ENCODE assay signal across 8 cellular contexts in the genomic region with DNA sequence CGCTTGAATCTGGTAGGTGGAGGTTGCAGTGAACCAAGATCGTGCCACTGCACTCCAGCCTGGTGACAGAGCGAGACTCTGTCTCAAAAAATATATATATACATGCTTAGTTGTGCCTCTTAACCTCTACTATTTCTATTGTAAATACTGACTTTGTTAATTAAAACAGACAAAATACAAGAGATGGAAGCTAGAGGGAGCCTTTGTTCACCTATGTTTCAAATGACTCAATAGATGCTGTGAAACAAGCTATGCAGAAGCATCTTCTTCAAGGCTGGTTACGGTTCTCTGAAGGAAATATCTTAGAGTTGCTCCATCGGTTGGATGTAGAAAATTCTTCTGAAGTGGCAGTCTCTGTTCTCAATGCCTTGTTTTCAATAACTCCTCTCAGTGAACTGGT. TPM values are rescaled to one million over a fixed set of nuclear protein-coding genes. Genes with fewer than 3 reads are reported as not detected.
DNase-seq lines count a peak whose midpoint lies in the region; ATAC-seq, FAIRE-seq and TF ChIP-seq lines count a peak whose summit lies in the region.
"Had no signal": no experiment of that assay in that cellular context is flagged by ENCODE, and none has a peak within 500 bp of the region (broad histone marks: within the 10 kb centered on the region; RNA-seq: fewer than 3 reads in every experiment).

No MANE protein-coding gene starts in this region.

- H3K4me1 ChIP-seq in H1 (replicated peaks in 1 of 4; ENCODE audit: control insufficient read depth in 3 of 4, insufficient read depth in 4 of 4, low read length in 3 of 4): no peaks in the 10 kb centered on the region

- ATAC-seq in GM19452 (IDR thresholded peaks at IDR 0.05; ENCODE audit: unreplicated experiment) (peak; percentile 75), HG03442 (IDR thresholded peaks at IDR 0.05; ENCODE audit: unreplicated experiment) (peak; percentile 86)
- peak; percentile 73 to 77 for ATAC-seq in naive thymus-derived CD8-positive, alpha-beta T cell

- no peak overlapping the region for H3K56ac ChIP-seq in H1 (replicated peaks; ENCODE audit: insufficient read length, low read depth, low read length)

- no peak overlapping the region for H2BK12ac ChIP-seq in H1 (ENCODE audit: low read depth, low read length)

- no peak overlapping the region for H3K14ac ChIP-seq in H1 (ENCODE audit: insufficient read length)

- no peaks in the 10 kb centered on the region for H3K27me3 ChIP-seq in H1 (replicated peaks in 1 of 4; ENCODE audit: control insufficient read depth in 3 of 4, extremely low read depth in 1 of 4, insufficient read depth in 3 of 4, low read length in 3 of 4)

- H3K4ac ChIP-seq in H1 (replicated peaks; ENCODE audit: insufficient read length, low read depth, low read length): no peak overlapping the region

- POLR2A ChIA-PET in RWPE1 (lab: Yijun Ruan, JAX; ENCODE audit: low non-redundant PET) (interaction anchor here (0.7 kb wide), 1 partner anchor 15 kb away, joined by 3 read pairs; no protein-coding TSS in a partner anchor), H1 (lab: Charles Lee; ENCODE audit: partially characterized antibody) (interaction anchor here (0.8 to 1.2 kb wide), 5 partner anchors 8 to 35 kb away, joined by 3 to 5 read pairs (median 4); no protein-coding TSS in a partner anchor)
- POLR2A ChIA-PET in naive thymus-derived CD8-positive, alpha-beta T cell (lab: Charles Lee): no interaction called here

- peaks cover 0 to 1% of the 10 kb centered on the region in 2 experiments for H4K20me1 ChIP-seq in H1 (replicated peaks in 1 of 2; ENCODE audit: control insufficient read depth in 1 of 2, insufficient read depth in 2 of 2, low read length in 2 of 2)

- H3K79me1 ChIP-seq in H1 (ENCODE audit: low read depth, low read length): no peaks in the 10 kb centered on the region

- H2BK5ac ChIP-seq in H1 (ENCODE audit: low read depth, low read length): no peak overlapping the region

- 90% methylated on average over 5 of the region's 5 CpGs; no CpG with 5 or more reads in 1 of the 2 experiments for WGBS in H1 (ENCODE audit: extremely low coverage in 1 of 2, insufficient coverage in 1 of 2, insufficient read length in 1 of 2, insufficient replicate concordance in 2 of 2, low coverage in 1 of 2, low lambda C conversion rate in 2 of 2, missing lambda C conversion rate in 1 of 2), 2 experiments

- no peaks in the 10 kb centered on the region for H3K9me3 Mint-ChIP-seq in naive thymus-derived CD8-positive, alpha-beta T cell
- H3K9me3 Mint-ChIP-seq: activated naive CD4-positive, alpha-beta T cell treated with anti-CD3 and anti-CD28 coated beads, Interleukin-2, amount 50 U/mL, for 24 hours had no signal

- no peak overlapping the region for H2BK120ac ChIP-seq in H1 (replicated peaks; ENCODE audit: low read depth, low read length)

- no peak overlapping the region for H3K18ac ChIP-seq in H1 (ENCODE audit: extremely low read depth, low read length)

- H3K9me3 ChIP-seq in H1 (ENCODE audit: insufficient read depth in 2 of 2, low read depth in 1 of 2, low read length in 1 of 2): no peaks in the 10 kb centered on the region

- CTCF ChIA-PET in RWPE1 (lab: Yijun Ruan, JAX) (interaction anchor here (0.6 to 1.0 kb wide), 5 partner anchors 54 to 550 kb away, joined by 3 to 5 read pairs (median 3); no protein-coding TSS in a partner anchor), H1 (lab: Charles Lee; ENCODE audit: partially characterized antibody) (interaction anchor here (0.9 to 2.2 kb wide), 23 partner anchors 9 to 777 kb away, joined by 3 to 12 read pairs (median 5); no protein-coding TSS in a partner anchor)

- DNase-seq in RWPE1 (ENCODE audit: low spot score): peak; percentile 4
- DNase-seq in H1 (ENCODE audit: low read depth in 1 of 2, low spot score in 2 of 2): no peak
- peak in 3 of 10 donors; percentile 40 to 50 (median 50) for DNase-seq in naive thymus-derived CD8-positive, alpha-beta T cell
- no peak for DNase-seq in islet precursor cell

- TF ChIP-seq RAD21 in H1 (IDR thresholded peaks at IDR 0.05 in 1 of 2, conservative IDR thresholded peaks at IDR 0.05 in 1 of 2; ENCODE audit: low read depth in 2 of 2, low read length in 2 of 2): peak; percentile 41 to 43

- H3K4me2 ChIP-seq in H1 (ENCODE audit: insufficient read depth in 1 of 2, low read depth in 2 of 2, low read length in 2 of 2): no peak overlapping the region

- peak; percentile 54 for TF ChIP-seq CTCF in RWPE1 (conservative IDR thresholded peaks at IDR 0.05; ENCODE audit: low read depth)
- peak in 2 of 3 experiments; percentile 4 to 45; a peak in 2 of 4 replicates for TF ChIP-seq CTCF in H1 (IDR thresholded peaks at IDR 0.05; ENCODE audit: control extremely low read depth in 1 of 3, insufficient read depth in 1 of 3, low read depth in 1 of 3, low read length in 3 of 3)

- H3K4me1 Mint-ChIP-seq in naive thymus-derived CD8-positive, alpha-beta T cell: peaks cover 0 to 16% (median 0%) of the 10 kb centered on the region in 4 donors

- H2BK15ac ChIP-seq in H1 (ENCODE audit: low read length): no peak overlapping the region

- no peak overlapping the region for H2AK5ac ChIP-seq in H1 (ENCODE audit: low read depth, low read length)

- no peak for TF ChIP-seq POLR2A in H1 (IDR thresholded peaks at IDR 0.05; ENCODE audit: control extremely low read depth in 1 of 2, low read depth in 2 of 2, low read length in 2 of 2)

- no peak overlapping the region for H4K8ac ChIP-seq in H1 (ENCODE audit: extremely low read depth, insufficient read depth, low read length)

- FAIRE-seq in G401.6 (lab: Jason Lieb, UNC): peak; percentile 82
- FAIRE-seq in H1 (lab: Jason Lieb, UNC): no peak

- H4K91ac ChIP-seq in H1 (replicated peaks; ENCODE audit: insufficient read length, low read length): no peak overlapping the region

- H3K27me3 Mint-ChIP-seq in naive thymus-derived CD8-positive, alpha-beta T cell: no peaks in the 10 kb centered on the region
- H3K27me3 Mint-ChIP-seq: activated naive CD4-positive, alpha-beta T cell treated with anti-CD3 and anti-CD28 coated beads, Interleukin-2, amount 50 U/mL, for 24 hours had no signal

- no peak for TF ChIP-seq EP300 in H1 (IDR thresholded peaks at IDR 0.05; ENCODE audit: borderline replicate concordance in 1 of 2, low read depth in 2 of 2, low read length in 2 of 2)

- peak overlapping the region in 2 of 10 donors; percentile 21 to 35 for H3K4me3 Mint-ChIP-seq in naive thymus-derived CD8-positive, alpha-beta T cell
- H3K4me3 Mint-ChIP-seq: activated naive CD4-positive, alpha-beta T cell treated with anti-CD3 and anti-CD28 coated beads, Interleukin-2, amount 50 U/mL, for 24 hours had no signal

- H3K36me3 Mint-ChIP-seq in naive thymus-derived CD8-positive, alpha-beta T cell: no peaks in the 10 kb centered on the region
- H3K36me3 Mint-ChIP-seq: activated naive CD4-positive, alpha-beta T cell treated with anti-CD3 and anti-CD28 coated beads, Interleukin-2, amount 50 U/mL, for 24 hours had no signal

- H3K23me2 ChIP-seq in H1 (ENCODE audit: low read depth, low read length): no peaks in the 10 kb centered on the region

- H3K36me3 ChIP-seq in H1 (ENCODE audit: control insufficient read depth in 2 of 4, insufficient read depth in 4 of 4, low read length in 3 of 4): peaks cover 0 to 51% (median 19%) of the 10 kb centered on the region in 4 experiments

- H3K27ac Mint-ChIP-seq in naive thymus-derived CD8-positive, alpha-beta T cell: no peak overlapping the region
- H3K27ac Mint-ChIP-seq: activated naive CD4-positive, alpha-beta T cell treated with anti-CD3 and anti-CD28 coated beads, Interleukin-2, amount 50 U/mL, for 24 hours had no signal

- H4K5ac ChIP-seq in H1 (ENCODE audit: insufficient read length, low read depth, low read length): no peak overlapping the region

- H3K23ac ChIP-seq in H1 (ENCODE audit: insufficient read length): no peak overlapping the region

- no peak overlapping the region for H2BK20ac ChIP-seq in H1 (ENCODE audit: low read length)

- no peak overlapping the region for H3K4me3 ChIP-seq in H1 (ENCODE audit: extremely low read depth in 1 of 4, insufficient read depth in 2 of 4, low read depth in 3 of 4, low read length in 4 of 4)

- H3K9ac ChIP-seq in H1 (replicated peaks in 1 of 4; ENCODE audit: extremely low read depth in 1 of 4, low read depth in 3 of 4, low read length in 3 of 4): no peak overlapping the region

- peaks cover 3 to 64% of the 10 kb centered on the region in 2 experiments; a peak in 3 of 4 replicates for H3K79me2 ChIP-seq in H1 (ENCODE audit: control insufficient read depth in 1 of 2, insufficient read depth in 2 of 2, low read length in 2 of 2)

- no peak overlapping the region for H2AFZ ChIP-seq in H1 (ENCODE audit: low read length)

- H3K27ac ChIP-seq in RWPE1: no peak overlapping the region
- H3K27ac ChIP-seq in H1 (ENCODE audit: low read depth, low read length): no peak overlapping the region

RNA-seq across cellular contexts. Expression of a gene that starts 6.2 kb away (rescaled TPM):
- total RNA-seq in H1 (2021; fragmentation: NEBNext Ultra II Directional; extraction: Animal tissue kit (Norgen Biotek cat#: 25700)): 52.3 and 56.6 TPM in 2 replicates
- polyA plus RNA-seq in H1 (2011; rRNA removed): 6.8 and 12.9 TPM in 2 replicates
- 17.9 TPM for polyA plus RNA-seq in H1 (2011; cell fraction: cytosol; rRNA removed)
- 7.8 TPM for polyA plus RNA-seq in H1 (2011; cell fraction: nucleus; rRNA removed)
- polyA plus RNA-seq in H1 (2012, experiment 1 of 2): 20.0 to 38.8 TPM (median 23.6 TPM) in 4 replicates
- polyA plus RNA-seq in H1 (2012, experiment 2 of 2): 1.9 TPM
- polyA plus RNA-seq in H1 (2013, experiment 1 of 2): 30.6 TPM
- polyA plus RNA-seq in H1 (2013, experiment 2 of 2): 29.1 TPM
- polyA minus RNA-seq in H1 (2011; rRNA and poly(A)+ RNA removed): 21.3 and 25.7 TPM in 2 replicates
- 16.5 TPM for polyA minus RNA-seq in H1 (2011; cell fraction: cytosol; rRNA and poly(A)+ RNA removed)
- polyA minus RNA-seq in H1 (2011; cell fraction: nucleus; rRNA and poly(A)+ RNA removed): 37.0 TPM
- under 1 TPM; 0.38 to 0.81 TPM for total RNA-seq in naive thymus-derived CD8-positive, alpha-beta T cell
- polyA plus RNA-seq in naive thymus-derived CD8-positive, alpha-beta T cell: under 1 TPM in 1 of 3 donors, not detected in 2; 0.24 TPM

RNA-seq across cellular contexts. Expression of a gene that starts 6.5 kb away (rescaled TPM):
- total RNA-seq in H1 (2021; fragmentation: NEBNext Ultra II Directional; extraction: Animal tissue kit (Norgen Biotek cat#: 25700)): 55.7 and 57.9 TPM in 2 replicates
- polyA plus RNA-seq in H1 (2011; rRNA removed): 22.7 and 26.5 TPM in 2 replicates
- polyA plus RNA-seq in H1 (2011; cell fraction: cytosol; rRNA removed): 26.0 TPM
- polyA plus RNA-seq in H1 (2011; cell fraction: nucleus; rRNA removed): 23.4 TPM
- 28.9 to 33.9 TPM (median 31.1 TPM) in 4 replicates for polyA plus RNA-seq in H1 (2012, experiment 1 of 2)
- polyA plus RNA-seq in H1 (2012, experiment 2 of 2): 7.3 TPM
- polyA plus RNA-seq in H1 (2013, experiment 1 of 2): 38.2 TPM
- 35.8 TPM for polyA plus RNA-seq in H1 (2013, experiment 2 of 2)
- 31.4 and 48.1 TPM in 2 replicates for polyA minus RNA-seq in H1 (2011; rRNA and poly(A)+ RNA removed)
- polyA minus RNA-seq in H1 (2011; cell fraction: cytosol; rRNA and poly(A)+ RNA removed): 30.5 TPM
- 35.2 TPM for polyA minus RNA-seq in H1 (2011; cell fraction: nucleus; rRNA and poly(A)+ RNA removed)
- total RNA-seq in naive thymus-derived CD8-positive, alpha-beta T cell: 10 to 100 TPM; 74.0 to 74.3 TPM
- 10 to 100 TPM; 18.4 to 23.1 (median 21.2) TPM for polyA plus RNA-seq in naive thymus-derived CD8-positive, alpha-beta T cell

RNA-seq across cellular contexts. Expression of a gene that starts 35.6 kb away (rescaled TPM):
- total RNA-seq in H1 (2021; fragmentation: NEBNext Ultra II Directional; extraction: Animal tissue kit (Norgen Biotek cat#: 25700)): 0.39 and 0.46 TPM in 2 replicates
- 0.05 TPM in 2 replicates for polyA plus RNA-seq in H1 (2011; rRNA removed)
- 0.08 TPM for polyA plus RNA-seq in H1 (2011; cell fraction: cytosol; rRNA removed)
- 0.07 TPM for polyA plus RNA-seq in H1 (2011; cell fraction: nucleus; rRNA removed)
- 0.19 to 0.20 TPM (median 0.19 TPM) in 3 of 4 replicates, not detected in the other for polyA plus RNA-seq in H1 (2012, experiment 1 of 2)
- polyA plus RNA-seq in H1 (2012, experiment 2 of 2): 0.03 TPM
- polyA plus RNA-seq in H1 (2013, experiment 1 of 2): 0.28 TPM
- polyA plus RNA-seq in H1 (2013, experiment 2 of 2): 0.24 TPM
- 0.05 and 0.06 TPM in 2 replicates for polyA minus RNA-seq in H1 (2011; rRNA and poly(A)+ RNA removed)
- 0.15 TPM for polyA minus RNA-seq in H1 (2011; cell fraction: cytosol; rRNA and poly(A)+ RNA removed)
- polyA minus RNA-seq in H1 (2011; cell fraction: nucleus; rRNA and poly(A)+ RNA removed): 0.10 TPM
- total RNA-seq in naive thymus-derived CD8-positive, alpha-beta T cell: not detected
- polyA plus RNA-seq in naive thymus-derived CD8-positive, alpha-beta T cell: under 1 TPM in 2 of 3 donors, not detected in 1; 0.03 to 0.13 TPM

Comparison
In these comparisons a context has a peak if more than half of its experiments do, and no peak if none do; other contexts are left out.
1. RNA of a gene that starts 6.2 kb away (total RNA-seq): 52.3 to 56.6 TPM in H1; 0.38 to 0.81 TPM in naive thymus-derived CD8-positive, alpha-beta T cell; every median in the first group is over 10 times any median in the second.
2. Peak in every context shown above with its lines, with median percentiles within 50 percentile points of each other: ATAC-seq.